ENCODE assay signal across 38 cellular contexts in the genomic region with DNA sequence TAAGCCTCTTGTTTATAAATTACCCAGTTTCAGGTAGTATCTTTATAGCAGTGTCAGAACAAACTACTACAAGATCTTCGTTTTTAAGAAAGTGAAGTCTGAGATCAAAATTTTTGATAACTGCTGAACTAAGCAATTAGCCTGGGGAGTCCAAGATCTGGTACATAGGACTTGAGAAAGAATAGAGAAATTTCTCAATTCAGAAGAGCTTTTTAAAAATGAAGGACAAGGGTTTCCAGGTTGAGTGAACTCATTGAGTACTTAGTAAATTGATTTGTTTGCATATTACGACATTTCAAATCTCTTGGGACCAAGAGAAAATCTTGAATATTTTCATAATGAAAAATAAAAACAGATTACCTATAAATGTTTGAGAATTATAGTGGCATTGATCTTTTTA.
"Had no signal": no experiment of that assay in that cellular context is flagged by ENCODE, and none has a peak within 500 bp of the region (broad histone marks: within the 10 kb centered on the region; RNA-seq: fewer than 3 reads in every experiment).

No MANE protein-coding gene starts in this region.

- H3K27ac Mint-ChIP-seq: activated naive CD4-positive, alpha-beta T cell treated with anti-CD3 and anti-CD28 coated beads for 36 hours; activated naive CD4-positive, alpha-beta T cell treated with anti-CD3 and anti-CD28 coated beads, Interleukin-2, amount 10 ng/mL, durations not matched to agents 7 days and 5 days; activated naive CD4-positive, alpha-beta T cell treated with anti-CD3 and anti-CD28 coated beads, Interleukin-2, amount 50 U/mL, for 24 hours; activated naive CD4-positive, alpha-beta T cell treated with anti-CD3 and anti-CD28 coated beads, Interleukin-2, amount 50 U/mL, for 72 hours; activated naive CD8-positive, alpha-beta T cell; activated naive CD8-positive, alpha-beta T cell treated with anti-CD3 and anti-CD28 coated beads for 36 hours; activated naive CD8-positive, alpha-beta T cell treated with anti-CD3 and anti-CD28 coated beads, Interleukin-2, amount 10 ng/mL, durations not matched to agents 7 days and 5 days; activated naive CD8-positive, alpha-beta T cell treated with anti-CD3 and anti-CD28 coated beads, Interleukin-2, amount 50 U/mL, for 24 hours; activated T-cell treated with anti-CD3 and anti-CD28 coated beads, Interleukin-2, amount 50 U/mL, for 24 hours; activated T-cell treated with anti-CD3 and anti-CD28 coated beads, Interleukin-2, amount 50 U/mL, for 72 hours; activated T-helper 1 cell treated with anti-CD3 and anti-CD28 coated beads, Interleukin-12 subunit alpha, Interleukin-12 subunit beta, Interleukin-2, Interleukin-4 antibody, amounts not matched to agents 30 ng/mL and 10 ng/mL and 1 ng/mL, durations not matched to agents 14 hours and 24 hours and 36 hours; activated T-helper 17 cell treated with anti-CD3 and anti-CD28 coated beads, Interleukin-2, amount 50 U/mL, for 72 hours; activated T-helper 2 cell treated with anti-CD3 and anti-CD28 coated beads, Interferon-gamma antibody, Interleukin-2, Interleukin-4, amounts not matched to agents 10 μg/mL and 5 μg/mL and 100 μg/mL, durations not matched to agents 14 hours and 24 hours and 36 hours; brain had no signal

- H3K4me3 ChIP-seq: adrenal gland, ascending aorta, body of pancreas, breast epithelium, cardiac muscle cell had no signal

- H3K27me3 Mint-ChIP-seq: activated naive CD4-positive, alpha-beta T cell treated with anti-CD3 and anti-CD28 coated beads, Interleukin-2, amount 10 ng/mL, durations not matched to agents 7 days and 5 days; activated naive CD4-positive, alpha-beta T cell treated with anti-CD3 and anti-CD28 coated beads, Interleukin-2, amount 50 U/mL, for 24 hours; activated naive CD8-positive, alpha-beta T cell; activated naive CD8-positive, alpha-beta T cell treated with anti-CD3 and anti-CD28 coated beads for 36 hours; activated naive CD8-positive, alpha-beta T cell treated with anti-CD3 and anti-CD28 coated beads, Interleukin-2, amount 10 ng/mL, durations not matched to agents 7 days and 5 days; activated naive CD8-positive, alpha-beta T cell treated with anti-CD3 and anti-CD28 coated beads, Interleukin-2, amount 50 U/mL, for 24 hours; activated T-cell treated with anti-CD3 and anti-CD28 coated beads, Interleukin-2, amount 50 U/mL, for 24 hours; activated T-helper 17 cell treated with anti-CD3 and anti-CD28 coated beads, Interleukin-2, amount 50 U/mL, for 72 hours; central memory CD8-positive, alpha-beta T cell had no signal

- DNase-seq: activated effector memory CD4-positive, alpha-beta T cell treated with anti-CD3 and anti-CD28 coated beads, Interleukin-2, amount 50 U/mL, for 16 hours; activated effector memory CD4-positive, alpha-beta T cell treated with Interleukin-2 at 50 U/mL for 16 hours; activated gamma-delta T cell; activated gamma-delta T cell treated with Interleukin-2 at 50 U/mL for 16 hours; activated naive CD4-positive, alpha-beta T cell; activated naive CD4-positive, alpha-beta T cell treated with anti-CD3 and anti-CD28 coated beads for 36 hours; activated naive CD4-positive, alpha-beta T cell treated with anti-CD3 and anti-CD28 coated beads, Interleukin-2, amount 10 ng/mL, durations not matched to agents 7 days and 5 days; activated naive CD4-positive, alpha-beta T cell treated with anti-CD3 and anti-CD28 coated beads, Interleukin-2, amount 50 U/mL, for 16 hours; activated naive CD4-positive, alpha-beta T cell treated with Interleukin-2 at 50 U/mL for 16 hours; activated naive CD8-positive, alpha-beta T cell treated with anti-CD3 and anti-CD28 coated beads for 36 hours; activated naive CD8-positive, alpha-beta T cell treated with anti-CD3 and anti-CD28 coated beads, Interleukin-2, amount 10 ng/mL, durations not matched to agents 7 days and 5 days; activated naive CD8-positive, alpha-beta T cell treated with anti-CD3 and anti-CD28 coated beads, Interleukin-2, amount 50 U/mL, for 24 hours; activated T-cell treated with anti-CD3 and anti-CD28 coated beads, Interleukin-2, amount 50 U/mL, for 1 hour; activated T-cell treated with anti-CD3 and anti-CD28 coated beads, Interleukin-2, amount 50 U/mL, for 24 hours; activated T-cell treated with anti-CD3 and anti-CD28 coated beads, Interleukin-2, amount 50 U/mL, for 4 hours; activated T-cell treated with anti-CD3 and anti-CD28 coated beads, Interleukin-2, amount 50 U/mL, for 48 hours; activated T-cell treated with anti-CD3 and anti-CD28 coated beads, Interleukin-2, amount 50 U/mL, for 72 hours; adrenal gland; amniotic stem cell; amygdala; anterior cingulate cortex; aorta; body of pancreas; brain microvascular endothelial cell; caudate nucleus; central memory CD4-positive, alpha-beta T cell; cerebellar nuclear complex had no signal

- H3K9me3 ChIP-seq: adrenal gland, ascending aorta, body of pancreas, breast epithelium had no signal

- H3K36me3 Mint-ChIP-seq: activated naive CD4-positive, alpha-beta T cell treated with anti-CD3 and anti-CD28 coated beads, Interleukin-2, amount 10 ng/mL, durations not matched to agents 7 days and 5 days; activated naive CD4-positive, alpha-beta T cell treated with anti-CD3 and anti-CD28 coated beads, Interleukin-2, amount 50 U/mL, for 24 hours; activated naive CD4-positive, alpha-beta T cell treated with anti-CD3 and anti-CD28 coated beads, Interleukin-2, amount 50 U/mL, for 72 hours; activated naive CD8-positive, alpha-beta T cell; activated naive CD8-positive, alpha-beta T cell treated with anti-CD3 and anti-CD28 coated beads for 36 hours; activated naive CD8-positive, alpha-beta T cell treated with anti-CD3 and anti-CD28 coated beads, Interleukin-2, amount 10 ng/mL, durations not matched to agents 7 days and 5 days; brain had no signal

- H3K36me3 ChIP-seq: adrenal gland, ascending aorta, brain microvascular endothelial cell, breast epithelium, cardiac muscle cell had no signal

- ATAC-seq: activated naive CD4-positive, alpha-beta T cell treated with anti-CD3 and anti-CD28 coated beads, Interleukin-2, amount 50 U/mL, for 72 hours; activated naive CD8-positive, alpha-beta T cell treated with anti-CD3 and anti-CD28 coated beads, Interleukin-2, amount 50 U/mL, for 24 hours; activated T-cell treated with anti-CD3 and anti-CD28 coated beads, Interleukin-2, amount 50 U/mL, for 4 hours; activated T-cell treated with anti-CD3 and anti-CD28 coated beads, Interleukin-2, amount 50 U/mL, for 72 hours; activated T-helper 17 cell treated with anti-CD3 and anti-CD28 coated beads, Interleukin-2, amount 50 U/mL, for 72 hours; body of pancreas had no signal

- H3K4me3 Mint-ChIP-seq: activated naive CD4-positive, alpha-beta T cell treated with anti-CD3 and anti-CD28 coated beads for 36 hours; activated naive CD4-positive, alpha-beta T cell treated with anti-CD3 and anti-CD28 coated beads, Interleukin-2, amount 10 ng/mL, durations not matched to agents 7 days and 5 days; activated naive CD4-positive, alpha-beta T cell treated with anti-CD3 and anti-CD28 coated beads, Interleukin-2, amount 50 U/mL, for 24 hours; activated naive CD8-positive, alpha-beta T cell; activated naive CD8-positive, alpha-beta T cell treated with anti-CD3 and anti-CD28 coated beads for 36 hours; activated naive CD8-positive, alpha-beta T cell treated with anti-CD3 and anti-CD28 coated beads, Interleukin-2, amount 10 ng/mL, durations not matched to agents 7 days and 5 days; activated naive CD8-positive, alpha-beta T cell treated with anti-CD3 and anti-CD28 coated beads, Interleukin-2, amount 50 U/mL, for 24 hours; activated T-cell treated with anti-CD3 and anti-CD28 coated beads, Interleukin-2, amount 50 U/mL, for 24 hours; activated T-cell treated with anti-CD3 and anti-CD28 coated beads, Interleukin-2, amount 50 U/mL, for 4 hours; activated T-cell treated with anti-CD3 and anti-CD28 coated beads, Interleukin-2, amount 50 U/mL, for 72 hours; activated T-helper 1 cell treated with anti-CD3 and anti-CD28 coated beads, Interleukin-12 subunit alpha, Interleukin-12 subunit beta, Interleukin-2, Interleukin-4 antibody, amounts not matched to agents 30 ng/mL and 10 ng/mL and 1 ng/mL, durations not matched to agents 14 hours and 24 hours and 36 hours; activated T-helper 17 cell treated with anti-CD3 and anti-CD28 coated beads, Interleukin-2, amount 50 U/mL, for 72 hours; brain; central memory CD8-positive, alpha-beta T cell had no signal

- H3K9me3 Mint-ChIP-seq: activated naive CD4-positive, alpha-beta T cell treated with anti-CD3 and anti-CD28 coated beads for 36 hours; activated naive CD4-positive, alpha-beta T cell treated with anti-CD3 and anti-CD28 coated beads, Interleukin-2, amount 50 U/mL, for 24 hours; activated naive CD8-positive, alpha-beta T cell treated with anti-CD3 and anti-CD28 coated beads, Interleukin-2, amount 10 ng/mL, durations not matched to agents 7 days and 5 days; activated T-cell treated with anti-CD3 and anti-CD28 coated beads, Interleukin-2, amount 50 U/mL, for 24 hours; activated T-cell treated with anti-CD3 and anti-CD28 coated beads, Interleukin-2, amount 50 U/mL, for 4 hours; activated T-helper 1 cell treated with anti-CD3 and anti-CD28 coated beads, Interleukin-12 subunit alpha, Interleukin-12 subunit beta, Interleukin-2, Interleukin-4 antibody, amounts not matched to agents 30 ng/mL and 10 ng/mL and 1 ng/mL, durations not matched to agents 14 hours and 24 hours and 36 hours had no signal

- H3K4me1 ChIP-seq: adrenal gland, ascending aorta, body of pancreas, breast epithelium had no signal

- H3K27ac ChIP-seq: adrenal gland, ascending aorta, body of pancreas, brain microvascular endothelial cell, breast epithelium, cardiac muscle cell had no signal

- H3K4me1 Mint-ChIP-seq: activated naive CD4-positive, alpha-beta T cell treated with anti-CD3 and anti-CD28 coated beads, Interleukin-2, amount 10 ng/mL, durations not matched to agents 7 days and 5 days; activated naive CD4-positive, alpha-beta T cell treated with anti-CD3 and anti-CD28 coated beads, Interleukin-2, amount 50 U/mL, for 24 hours; activated naive CD8-positive, alpha-beta T cell treated with anti-CD3 and anti-CD28 coated beads for 36 hours; activated naive CD8-positive, alpha-beta T cell treated with anti-CD3 and anti-CD28 coated beads, Interleukin-2, amount 10 ng/mL, durations not matched to agents 7 days and 5 days; activated naive CD8-positive, alpha-beta T cell treated with anti-CD3 and anti-CD28 coated beads, Interleukin-2, amount 50 U/mL, for 24 hours; activated T-helper 17 cell treated with anti-CD3 and anti-CD28 coated beads, Interleukin-2, amount 50 U/mL, for 72 hours; brain; central memory CD8-positive, alpha-beta T cell had no signal

- H3K27me3 ChIP-seq: adrenal gland, ascending aorta, body of pancreas, brain microvascular endothelial cell, breast epithelium, cardiac muscle cell had no signal
